ENCODE assay signal across 10 cellular contexts in the genomic region with DNA sequence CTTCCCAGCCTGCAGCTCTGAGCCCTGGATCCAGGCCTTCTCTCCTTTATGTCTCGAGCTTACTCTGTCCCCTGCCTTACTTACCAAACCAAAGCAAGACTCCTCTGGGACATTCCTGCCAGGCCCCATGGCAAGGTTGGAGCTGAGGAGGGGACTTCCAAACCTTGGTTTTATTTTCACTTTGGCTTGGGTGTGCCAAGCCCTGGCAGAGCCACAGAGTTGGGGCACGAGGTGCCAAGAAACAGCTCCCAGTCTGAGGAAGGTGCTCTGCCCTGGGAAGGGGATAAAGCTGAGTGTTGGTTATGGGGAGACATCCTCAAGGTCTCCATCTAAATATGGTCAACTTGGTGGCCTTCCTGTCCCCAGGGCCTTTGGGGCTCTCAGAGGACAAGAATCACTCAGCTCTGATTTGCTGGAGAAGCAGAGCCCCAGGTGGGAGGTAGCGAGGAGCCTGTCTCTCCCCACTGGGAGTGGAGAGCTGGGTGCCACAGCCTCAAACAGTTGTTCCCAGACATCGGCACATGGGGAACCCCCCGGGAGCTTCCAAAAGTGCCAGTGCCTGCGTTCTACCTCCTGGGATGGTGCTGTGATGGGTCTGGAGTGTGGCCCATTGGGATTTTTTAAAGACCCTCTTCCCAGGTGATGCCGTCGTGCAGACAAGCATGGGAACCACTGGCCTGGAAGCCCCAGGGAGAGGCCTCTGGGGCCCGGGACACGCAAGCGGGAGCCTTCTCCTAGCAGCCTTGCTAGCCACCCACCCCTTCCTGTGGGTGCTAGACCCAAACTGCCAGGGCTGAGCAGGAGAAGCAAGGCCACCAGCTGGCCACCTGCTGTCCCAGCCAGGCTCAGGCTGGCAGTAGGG. TPM values are rescaled to one million over a fixed set of nuclear protein-coding genes. Genes with fewer than 3 reads are reported as not detected.
A peak's percentile ranks its signal among the peaks of the same experiment; 100 is the strongest.
DNase-seq lines count a peak whose midpoint lies in the region; ATAC-seq, FAIRE-seq and TF ChIP-seq lines count a peak whose summit lies in the region.
"Had no signal": no experiment of that assay in that cellular context is flagged by ENCODE, and none has a peak within 500 bp of the region (broad histone marks: within the 10 kb centered on the region; RNA-seq: fewer than 3 reads in every experiment).

No MANE protein-coding gene starts in this region.

- H4K91ac ChIP-seq in H1 (replicated peaks; ENCODE audit: insufficient read length, low read length) = no peak overlapping the region

- H3K4me3 ChIP-seq in H1 (ENCODE audit: extremely low read depth in 1 of 4, insufficient read depth in 2 of 4, low read depth in 3 of 4, low read length in 4 of 4) (no peak overlapping the region), small intestine (ENCODE audit: low read depth in 1 of 2, low read length in 2 of 2) (no peak overlapping the region)

- H3K36me3 ChIP-seq in H1 (ENCODE audit: control insufficient read depth in 2 of 4, insufficient read depth in 4 of 4, low read length in 3 of 4) (no peaks in the 10 kb centered on the region), small intestine (ENCODE audit: control insufficient read depth in 2 of 2, insufficient read depth in 2 of 2, low read length in 2 of 2) (no peaks in the 10 kb centered on the region)

- no peak overlapping the region for H2BK12ac ChIP-seq in H1 (ENCODE audit: low read depth, low read length)

- no peaks in the 10 kb centered on the region for H3K79me2 ChIP-seq in H1 (ENCODE audit: control insufficient read depth in 1 of 2, insufficient read depth in 2 of 2, low read length in 2 of 2)

- 84% methylated on average over 11 of the region's 11 CpGs; no CpG with 5 or more reads in 1 of the 2 experiments for WGBS in H1 (ENCODE audit: extremely low coverage in 1 of 2, insufficient coverage in 1 of 2, insufficient read length in 1 of 2, insufficient replicate concordance in 2 of 2, low coverage in 1 of 2, low lambda C conversion rate in 2 of 2, missing lambda C conversion rate in 1 of 2), 2 experiments
- WGBS in small intestine, 3 donors = 66 to 82% (median 79%) methylated on average over 11 of the region's 11 CpGs

- no peak overlapping the region for H3K4me2 ChIP-seq in H1 (ENCODE audit: insufficient read depth in 1 of 2, low read depth in 2 of 2, low read length in 2 of 2)

- H3K14ac ChIP-seq in H1 (ENCODE audit: insufficient read length) = no peak overlapping the region

- H3K9me3 ChIP-seq in H1 (ENCODE audit: insufficient read depth in 2 of 2, low read depth in 1 of 2, low read length in 1 of 2) = no peaks in the 10 kb centered on the region
- no peaks in the 10 kb centered on the region for H3K9me3 ChIP-seq in small intestine (ENCODE audit: control insufficient read depth, low read depth)

- H3K23me2 ChIP-seq in H1 (ENCODE audit: low read depth, low read length) = no peaks in the 10 kb centered on the region

- peak overlapping the region; percentile 1; the same call in 1 of the 2 replicates for H4K8ac ChIP-seq in H1 (ENCODE audit: extremely low read depth, insufficient read depth, low read length)

- no peaks in the 10 kb centered on the region for H4K20me1 ChIP-seq in H1 (replicated peaks in 1 of 2; ENCODE audit: control insufficient read depth in 1 of 2, insufficient read depth in 2 of 2, low read length in 2 of 2)

- CTCF ChIA-PET in H1 (lab: Charles Lee; ENCODE audit: partially characterized antibody) = interaction anchor here (0.8 to 1.2 kb wide), 3 partner anchors 11 to 39 kb away, joined by 3 to 4 read pairs (median 3); no protein-coding TSS in a partner anchor

- FAIRE-seq in GM18507 (lab: Jason Lieb, UNC) = peak; percentile 81
- no peak for FAIRE-seq in H1 (lab: Jason Lieb, UNC)
- FAIRE-seq in small intestine (lab: Jason Lieb, UNC) = no peak

- H2BK15ac ChIP-seq in H1 (ENCODE audit: low read length) = no peak overlapping the region

- no peak for ATAC-seq in GM21381 (IDR thresholded peaks at IDR 0.05; ENCODE audit: unreplicated experiment)
- no peak for ATAC-seq in HG03139 (IDR thresholded peaks at IDR 0.05; ENCODE audit: unreplicated experiment)
- ATAC-seq in GM18511 (IDR thresholded peaks at IDR 0.05; ENCODE audit: unreplicated experiment) = no peak

- no peak for TF ChIP-seq RAD21 in H1 (IDR thresholded peaks at IDR 0.05 in 1 of 2, conservative IDR thresholded peaks at IDR 0.05 in 1 of 2; ENCODE audit: low read depth in 2 of 2, low read length in 2 of 2)

- H3K27ac ChIP-seq in H1 (ENCODE audit: low read depth, low read length) = no peak overlapping the region
- peak overlapping the region; percentile 25 to 76 for H3K27ac ChIP-seq in small intestine (ENCODE audit: low read depth in 1 of 2, low read length in 1 of 2)

- H4K5ac ChIP-seq in H1 (ENCODE audit: insufficient read length, low read depth, low read length) = no peak overlapping the region

- TF ChIP-seq POLR2A in H1 (IDR thresholded peaks at IDR 0.05; ENCODE audit: control extremely low read depth in 1 of 2, low read depth in 2 of 2, low read length in 2 of 2) = no peak

- H3K4me1 ChIP-seq in H1 (replicated peaks in 1 of 4; ENCODE audit: control insufficient read depth in 3 of 4, insufficient read depth in 4 of 4, low read length in 3 of 4) = peaks cover 0 to 8% (median 3%) of the 10 kb centered on the region in 4 experiments; a peak in 5 of 7 replicates
- H3K4me1 ChIP-seq in small intestine (ENCODE audit: control insufficient read depth in 2 of 2, insufficient read depth in 1 of 2, low read depth in 1 of 2, low read length in 1 of 2) = peaks cover 0 to 14% of the 10 kb centered on the region in 2 donors

- no peak overlapping the region for H2BK120ac ChIP-seq in H1 (replicated peaks; ENCODE audit: low read depth, low read length)

- POLR2A ChIA-PET in H1 (lab: Charles Lee; ENCODE audit: partially characterized antibody) = no interaction called here

- H3K18ac ChIP-seq in H1 (ENCODE audit: extremely low read depth, low read length) = no peak overlapping the region

- H3K4ac ChIP-seq in H1 (replicated peaks; ENCODE audit: insufficient read length, low read depth, low read length) = no peak overlapping the region

- TF ChIP-seq EP300 in H1 (IDR thresholded peaks at IDR 0.05; ENCODE audit: borderline replicate concordance in 1 of 2, low read depth in 2 of 2, low read length in 2 of 2) = no peak

- no peaks in the 10 kb centered on the region for H3K79me1 ChIP-seq in H1 (ENCODE audit: low read depth, low read length)

- DNase-seq in GM18507 (ENCODE audit: extremely low spot score, insufficient read length, low read depth) = no peak
- peak; percentile 24 for DNase-seq in RPMI7951 (ENCODE audit: low read depth)
- DNase-seq in H1 (ENCODE audit: low read depth in 1 of 2, low spot score in 2 of 2) = no peak
- DNase-seq in small intestine = no peak
- no peak for DNase-seq in DMS114 treated with DMSO at 0.1 percent for 48 hours (lab: John Stamatoyannopoulos, UW; ENCODE audit: unreplicated experiment)
- DNase-seq: NCI-H1105 treated with DMSO at 0.1 percent for 48 hours had no signal

- no peak for TF ChIP-seq CTCF in H1 (IDR thresholded peaks at IDR 0.05; ENCODE audit: control extremely low read depth in 1 of 3, insufficient read depth in 1 of 3, low read depth in 1 of 3, low read length in 3 of 3)

- H2BK5ac ChIP-seq in H1 (ENCODE audit: low read depth, low read length) = no peak overlapping the region

- no peak overlapping the region for H3K9ac ChIP-seq in H1 (replicated peaks in 1 of 4; ENCODE audit: extremely low read depth in 1 of 4, low read depth in 3 of 4, low read length in 3 of 4)

- no peak overlapping the region for H2BK20ac ChIP-seq in H1 (ENCODE audit: low read length)

- H3K23ac ChIP-seq in H1 (ENCODE audit: insufficient read length) = no peak overlapping the region

- no peaks in the 10 kb centered on the region; a peak in 1 of 7 replicates for H3K27me3 ChIP-seq in H1 (replicated peaks in 1 of 4; ENCODE audit: control insufficient read depth in 3 of 4, extremely low read depth in 1 of 4, insufficient read depth in 3 of 4, low read length in 3 of 4)
- H3K27me3 ChIP-seq in small intestine (ENCODE audit: control insufficient read depth in 2 of 2, insufficient read depth in 2 of 2, low read length in 2 of 2) = no peaks in the 10 kb centered on the region

- no peak overlapping the region for H3K56ac ChIP-seq in H1 (replicated peaks; ENCODE audit: insufficient read length, low read depth, low read length)

- no peak overlapping the region for H2AFZ ChIP-seq in H1 (ENCODE audit: low read length)

- no peak overlapping the region for H2AK5ac ChIP-seq in H1 (ENCODE audit: low read depth, low read length)

TF ChIP-seq in H1, 55 proteins besides CTCF, POLR2A, EP300 and RAD21:
- TF ChIP-seq SP4 (IDR thresholded peaks at IDR 0.05; ENCODE audit: low read length) = no peak
- TF ChIP-seq TAF1 (IDR thresholded peaks at IDR 0.05; ENCODE audit: low read depth, low read length) = no peak
- no peak for TF ChIP-seq KDM1A (IDR thresholded peaks at IDR 0.05; ENCODE audit: borderline replicate concordance, low read length)
- TF ChIP-seq CEBPB (IDR thresholded peaks at IDR 0.05; ENCODE audit: low read depth, low read length) = no peak
- no peak for TF ChIP-seq CTBP2 (IDR thresholded peaks at IDR 0.05; ENCODE audit: borderline replicate concordance, insufficient read depth, insufficient read length, low read length)

RNA-seq across cellular contexts. Expression of a gene that starts 10.3 kb away (rescaled TPM):
- 15.0 and 16.1 TPM in 2 replicates for total RNA-seq in RPMI7951 (2014; rRNA removed; shearing (Covaris generic))
- 2.8 and 3.2 TPM in 2 replicates for total RNA-seq in H1 (2021; fragmentation: NEBNext Ultra II Directional; extraction: Animal tissue kit (Norgen Biotek cat#: 25700))
- polyA plus RNA-seq in H1 (2011; rRNA removed) (2.0 and 2.2 TPM in 2 replicates), small intestine (10 to 100 TPM in 2 of 3 donors, 1 to 10 TPM in 1; 6.3 to 29.2 (median 25.4) TPM)
- 1.8 TPM for polyA plus RNA-seq in H1 (2011; cell fraction: cytosol; rRNA removed)
- 8.8 TPM for polyA plus RNA-seq in H1 (2011; cell fraction: nucleus; rRNA removed)
- polyA plus RNA-seq in H1 (2012, experiment 1 of 2) = 0.97 to 4.4 TPM (median 2.8 TPM) in 4 replicates
- polyA plus RNA-seq in H1 (2012, experiment 2 of 2) = 1.3 TPM
- polyA plus RNA-seq in H1 (2013, experiment 1 of 2) = 1.3 TPM
- polyA plus RNA-seq in H1 (2013, experiment 2 of 2) = 1.1 TPM
- 4.4 and 5.0 TPM in 2 replicates for polyA minus RNA-seq in H1 (2011; rRNA and poly(A)+ RNA removed)
- polyA minus RNA-seq in H1 (2011; cell fraction: cytosol; rRNA and poly(A)+ RNA removed) = 2.4 TPM
- polyA minus RNA-seq in H1 (2011; cell fraction: nucleus; rRNA and poly(A)+ RNA removed) = 10.5 TPM

RNA-seq across cellular contexts. Expression of a gene that starts 37.9 kb away (rescaled TPM):
- total RNA-seq in RPMI7951 (2014; rRNA removed; shearing (Covaris generic)) = 3.5 and 4.8 TPM in 2 replicates
- total RNA-seq in H1 (2021; fragmentation: NEBNext Ultra II Directional; extraction: Animal tissue kit (Norgen Biotek cat#: 25700)) = not detected in 2 replicates
- not detected in 2 replicates for polyA plus RNA-seq in H1 (2011; rRNA removed)
- polyA plus RNA-seq in H1 (2011; cell fraction: cytosol; rRNA removed) = not detected
- not detected for polyA plus RNA-seq in H1 (2011; cell fraction: nucleus; rRNA removed)
- polyA plus RNA-seq in H1 (2012, experiment 1 of 2) = 0.09 TPM in 1 of 4 replicates, not detected in the others
- polyA plus RNA-seq in H1 (2012, experiment 2 of 2) = not detected
- not detected for polyA plus RNA-seq in H1 (2013, experiment 1 of 2)
- 0.02 TPM for polyA plus RNA-seq in H1 (2013, experiment 2 of 2)
- not detected in 2 replicates for polyA minus RNA-seq in H1 (2011; rRNA and poly(A)+ RNA removed)
- not detected for polyA minus RNA-seq in H1 (2011; cell fraction: cytosol; rRNA and poly(A)+ RNA removed)
- polyA minus RNA-seq in H1 (2011; cell fraction: nucleus; rRNA and poly(A)+ RNA removed) = not detected
- polyA plus RNA-seq in small intestine = 1 to 10 TPM in 1 of 3 donors, under 1 TPM in 1, not detected in 1; 0.34 to 1.6 TPM
- total RNA-seq: kidney epithelial cell had no signal
